ENCODE assay signal across 8 cellular contexts in the genomic region with DNA sequence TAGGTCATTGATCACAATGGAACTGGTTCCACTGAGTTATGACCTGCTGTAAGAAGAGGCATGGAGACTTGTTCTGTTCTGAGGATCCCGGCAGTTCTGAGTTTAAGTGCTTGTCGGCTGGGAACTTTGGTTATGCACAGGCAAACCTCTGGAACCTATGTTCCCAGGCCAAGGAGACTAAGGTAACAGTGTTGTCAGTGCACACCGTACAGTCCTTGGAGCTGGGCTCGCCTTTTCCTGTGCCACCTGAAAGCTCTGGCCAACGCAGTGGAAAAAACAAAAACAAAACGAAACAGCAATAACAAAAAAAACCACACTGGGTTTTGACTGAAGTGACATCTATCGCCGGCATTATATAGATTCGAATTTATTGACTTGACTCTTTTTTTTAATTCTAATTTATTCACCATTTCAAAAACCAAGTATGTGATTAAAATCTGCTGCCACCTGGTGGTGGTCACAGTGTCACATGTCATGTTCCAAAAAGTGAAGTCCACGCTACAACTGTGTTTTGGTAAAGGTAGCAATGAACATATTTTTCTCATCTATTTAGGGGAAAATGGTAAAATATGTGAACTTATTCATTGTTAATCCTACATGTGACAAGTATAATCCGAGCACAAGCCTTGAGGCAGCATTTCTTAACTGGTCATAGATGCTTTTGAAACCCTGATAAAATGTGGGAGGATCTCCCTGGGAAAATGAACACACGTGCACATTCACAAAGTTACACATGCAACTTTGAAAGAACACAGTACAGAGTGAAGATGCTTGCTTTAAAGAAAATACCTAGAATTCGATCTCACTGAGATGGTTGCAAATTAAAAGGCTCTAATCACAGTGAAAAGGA.
DNase-seq lines count a peak whose midpoint lies in the region; ATAC-seq and TF ChIP-seq lines count a peak whose summit lies in the region.

No MANE protein-coding gene starts in this region.

- no peak overlapping the region for H3K23ac ChIP-seq in neuronal stem cell (ENCODE audit: low read depth, low read length, poor library complexity)

- no peak overlapping the region for H2AFZ ChIP-seq in neuronal stem cell (ENCODE audit: low read length)

- no peaks in the 10 kb centered on the region for H3K79me1 ChIP-seq in neuronal stem cell (ENCODE audit: low read depth, low read length)

- WGBS in neuronal stem cell (ENCODE audit: extremely low coverage in 2 of 2, insufficient read length in 2 of 2, insufficient replicate concordance in 1 of 2), 2 donors, result no CpG with 5 or more reads among the region's 13 CpGs

- in situ Hi-C loops in GM13976 (cut with MboI; ENCODE audit: low sequenced_read_pairs, unreplicated experiment), result loop anchor here (25.0 kb wide), 1 partner anchor 325 kb away; no protein-coding TSS in a partner anchor

- H3K27me3 ChIP-seq in BE2C, result no peaks in the 10 kb centered on the region
- peaks cover 3% of the 10 kb centered on the region for H3K27me3 ChIP-seq in RWPE2 (ENCODE audit: insufficient read depth, poor library complexity, severe bottlenecking)
- no peaks in the 10 kb centered on the region for H3K27me3 ChIP-seq in neuronal stem cell (ENCODE audit: control insufficient read depth in 3 of 3, insufficient read depth in 3 of 3, low read depth in 1 of 3, low read length in 3 of 3)

- no peaks in the 10 kb centered on the region for H3K9me3 ChIP-seq in BE2C
- H3K9me3 ChIP-seq in RWPE2 (ENCODE audit: severe bottlenecking), result no peaks in the 10 kb centered on the region
- H3K9me3 ChIP-seq in neuronal stem cell (replicated peaks in 1 of 2; ENCODE audit: control insufficient read depth in 2 of 2, insufficient read depth in 1 of 2, low read depth in 1 of 2, low read length in 2 of 2), result peaks cover 0 to 5% of the 10 kb centered on the region in 2 donors

- intact Hi-C loops in posterior vena cava (cut with DNase I), result loop anchor here in 1 of 2 donors (5.0 kb wide), 1 partner anchor 1595 kb away; no protein-coding TSS in a partner anchor

- TF ChIP-seq CTCF in BE2C (IDR thresholded peaks at IDR 0.05; ENCODE audit: low read depth, low read length) (peak; percentile 58), GM13976 (IDR thresholded peaks at IDR 0.05; ENCODE audit: borderline replicate concordance, control extremely low read depth, extremely low read depth, insufficient read depth, missing control alignments) (peak; percentile 60), RWPE2 (IDR thresholded peaks at IDR 0.05; ENCODE audit: poor library complexity, severe bottlenecking) (peak; percentile 79)

- H3K9ac ChIP-seq in neuronal stem cell (ENCODE audit: low read depth, low read length, poor library complexity), result no peak overlapping the region

- H3K4me2 ChIP-seq in neuronal stem cell (ENCODE audit: insufficient read depth, low read length, poor library complexity, severe bottlenecking), result no peak overlapping the region

- no peak overlapping the region for H2BK15ac ChIP-seq in neuronal stem cell (ENCODE audit: low read length)

- H3K4me3 ChIP-seq in BE2C (ENCODE audit: low read depth, low read length) (no peak overlapping the region), RWPE2 (ENCODE audit: severe bottlenecking) (no peak overlapping the region), neuronal stem cell (ENCODE audit: low read length in 2 of 2) (no peak overlapping the region)

- H4K91ac ChIP-seq in neuronal stem cell (ENCODE audit: low read depth, low read length, poor library complexity), result no peak overlapping the region

- H3K18ac ChIP-seq in neuronal stem cell (ENCODE audit: low read length), result no peak overlapping the region

- no peak overlapping the region for H4K8ac ChIP-seq in neuronal stem cell (ENCODE audit: low read depth, low read length)

- ATAC-seq in RWPE2 (ENCODE audit: low read depth) (no peak), HG03175 (IDR thresholded peaks at IDR 0.05; ENCODE audit: unreplicated experiment) (no peak)

- no peak overlapping the region for H3K4ac ChIP-seq in neuronal stem cell (ENCODE audit: low read length)

- H3K14ac ChIP-seq in neuronal stem cell (ENCODE audit: low read length), result no peak overlapping the region

- H3K36me3 ChIP-seq in BE2C (no peaks in the 10 kb centered on the region), RWPE2 (ENCODE audit: low read depth) (no peaks in the 10 kb centered on the region), neuronal stem cell (replicated peaks in 1 of 2; ENCODE audit: control insufficient read depth in 2 of 2, insufficient read depth in 2 of 2, low read length in 2 of 2) (no peaks in the 10 kb centered on the region)

- H2BK12ac ChIP-seq in neuronal stem cell (ENCODE audit: low read length), result no peak overlapping the region

- no peaks in the 10 kb centered on the region for H3K4me1 ChIP-seq in BE2C
- H3K4me1 ChIP-seq in RWPE2 (ENCODE audit: insufficient read depth, poor library complexity, severe bottlenecking), result no peaks in the 10 kb centered on the region
- H3K4me1 ChIP-seq in neuronal stem cell (ENCODE audit: control insufficient read depth in 2 of 2, insufficient read depth in 1 of 2, low read depth in 1 of 2, low read length in 2 of 2), result no peaks in the 10 kb centered on the region

- no peak overlapping the region for H2BK120ac ChIP-seq in neuronal stem cell (ENCODE audit: low read depth, low read length)

- H2BK5ac ChIP-seq in neuronal stem cell (ENCODE audit: low read length), result no peak overlapping the region

- no peak overlapping the region for H2AK5ac ChIP-seq in neuronal stem cell (ENCODE audit: low read depth, low read length)

- H3K27ac ChIP-seq in RWPE2 (ENCODE audit: poor library complexity, severe bottlenecking) (no peak overlapping the region), neuronal stem cell (replicated peaks; ENCODE audit: low read length) (no peak overlapping the region)

- DNase-seq in BE2C, result peak; percentile 27
- peak; percentile 52 for DNase-seq in GM13976 (ENCODE audit: low spot score)
- DNase-seq in RWPE2 (ENCODE audit: low spot score), result no peak
- DNase-seq in ecto neural progenitor cell (ENCODE audit: low spot score), result peak; percentile 51
- peak; percentile 32 for DNase-seq in neuronal stem cell (ENCODE audit: low spot score)
- no peak for DNase-seq in posterior vena cava (ENCODE audit: low spot score)
- no peak for DNase-seq in NCI-H524 treated with DMSO at 0.1 percent for 48 hours (lab: John Stamatoyannopoulos, UW)

Comparison
In these comparisons a context has a peak if more than half of its experiments do, and no peak if none do; other contexts are left out.
1. DNase-seq: peak in BE2C (single experiment), GM13976 (single experiment), ecto neural progenitor cell (single experiment) and neuronal stem cell (single experiment); none in RWPE2 (single experiment), posterior vena cava (single experiment) and NCI-H524 treated with DMSO at 0.1 percent for 48 hours (single experiment).
2. Peak in every context shown above with its lines, with median percentiles within 50 percentile points of each other: CTCF ChIP-seq.